ENCODE assay signal across 14 cellular contexts in the genomic region with DNA sequence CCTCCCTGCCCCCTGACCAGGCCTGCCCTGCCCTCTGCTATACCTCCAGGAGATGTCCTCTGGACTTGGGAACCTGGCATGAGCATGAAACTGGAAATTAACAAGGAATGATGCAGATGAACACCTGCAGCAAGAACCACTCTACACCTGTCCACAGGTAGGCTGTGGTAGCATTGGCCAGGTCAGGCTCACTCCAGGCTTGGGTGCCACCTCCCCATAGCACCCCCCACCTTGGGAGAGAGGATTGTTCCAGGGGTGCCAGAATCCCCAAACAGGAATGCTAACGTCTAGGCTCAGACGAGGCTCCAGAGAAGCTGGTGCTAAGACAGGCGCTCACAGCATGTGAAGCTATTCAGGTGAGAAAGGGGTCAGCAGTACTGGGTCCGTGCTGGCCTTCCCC. TPM values are rescaled to one million over a fixed set of nuclear protein-coding genes. Genes with fewer than 3 reads are reported as not detected.
A peak's percentile ranks its signal among the peaks of the same experiment; 100 is the strongest.
DNase-seq lines count a peak whose midpoint lies in the region; ATAC-seq and TF ChIP-seq lines count a peak whose summit lies in the region.
"Not testable (repeated sequence)": the region's sequence is repeated elsewhere in the genome, so short reads cannot be mapped to it uniquely, and the experiment has no call there.
"Had no signal": no experiment of that assay in that cellular context is flagged by ENCODE, and none has a peak within 500 bp of the region (broad histone marks: within the 10 kb centered on the region; RNA-seq: fewer than 3 reads in every experiment).

No MANE protein-coding gene starts in this region.

- H3K4me3 Mint-ChIP-seq in CD14-positive monocyte; endothelial cell (ENCODE audit: unreplicated experiment); osteocyte (ENCODE audit: unreplicated experiment): not testable (repeated sequence)

- H3K27me3 Mint-ChIP-seq in CD14-positive monocyte (ENCODE audit: low read depth in 3 of 3): peaks cover 2 to 10% (median 7%) of the 10 kb centered on the region in 3 donors
- not testable (repeated sequence) for H3K27me3 Mint-ChIP-seq in endothelial cell (ENCODE audit: unreplicated experiment); osteocyte (ENCODE audit: unreplicated experiment)

- not testable (repeated sequence) for H3K4me3 ChIP-seq in upper lobe of left lung

- 85% methylated on average over 3 of the region's 4 CpGs; no CpG with 5 or more reads in 1 of the 2 donors for WGBS in upper lobe of left lung, 2 donors

- not testable (repeated sequence) for H3K4me1 ChIP-seq in upper lobe of left lung

- not testable (repeated sequence) for H3K27ac Mint-ChIP-seq in CD14-positive monocyte; endothelial cell (ENCODE audit: unreplicated experiment); osteocyte (ENCODE audit: unreplicated experiment)

- not testable (repeated sequence) for TF ChIP-seq POLR2A in upper lobe of left lung (IDR thresholded peaks at IDR 0.05)

- not testable (repeated sequence) for TF ChIP-seq EP300 in upper lobe of left lung (IDR thresholded peaks at IDR 0.05)

- not testable (repeated sequence) for H3K9me3 ChIP-seq in upper lobe of left lung

- not testable (repeated sequence) for TF ChIP-seq CTCF in CD14-positive monocyte (IDR thresholded peaks at IDR 0.05); endothelial cell (IDR thresholded peaks at IDR 0.05; ENCODE audit: unreplicated experiment); osteocyte (IDR thresholded peaks at IDR 0.05); upper lobe of left lung (IDR thresholded peaks at IDR 0.05)

- not testable (repeated sequence) for H3K36me3 Mint-ChIP-seq in CD14-positive monocyte; endothelial cell (ENCODE audit: low read depth, unreplicated experiment); osteocyte (ENCODE audit: unreplicated experiment)

- intact Hi-C loops in CD14-positive monocyte (cut with micrococcal nuclease); cardiac septum (cut with DNase I): not testable (repeated sequence)

- H3K27ac ChIP-seq in upper lobe of left lung: not testable (repeated sequence)

- DNase-seq in CD14-positive monocyte (ENCODE audit: low spot score) (peak; percentile 33), endothelial cell (ENCODE audit: low spot score) (peak; percentile 2), cardiac septum (ENCODE audit: low spot score) (peak; percentile 27), left lobe of liver (ENCODE audit: low spot score) (peak; percentile 18), osteocyte (ENCODE audit: extremely low spot score, unreplicated experiment) (peak; percentile 82), upper lobe of left lung (peak in 1 of 2 donors; percentile 8)
- DNase-seq in activated CD8-positive, alpha-beta memory T cell treated with anti-CD3 and anti-CD28 coated beads for 24 hours: peak; percentile 38

- not testable (repeated sequence) for H3K9me3 Mint-ChIP-seq in CD14-positive monocyte; endothelial cell (ENCODE audit: unreplicated experiment); osteocyte (ENCODE audit: unreplicated experiment)

- ATAC-seq in left lobe of liver: not testable (repeated sequence)
- ATAC-seq in upper lobe of left lung (ENCODE audit: low FRiP score in 2 of 2): peak; percentile 2 to 52

- H3K4me1 Mint-ChIP-seq in CD14-positive monocyte; endothelial cell (ENCODE audit: unreplicated experiment); osteocyte (ENCODE audit: unreplicated experiment): not testable (repeated sequence)

- not testable (repeated sequence) for H3K27me3 ChIP-seq in upper lobe of left lung

- H3K36me3 ChIP-seq in upper lobe of left lung: not testable (repeated sequence)

RNA-seq across cellular contexts. Expression of gene CFC1, which starts 5.4 kb away (rescaled TPM):
- not detected for polyA plus RNA-seq in CD14-positive monocyte
- total RNA-seq in endothelial cell (ENCODE audit: unreplicated experiment): 1.2 TPM
- total RNA-seq in cardiac septum: not detected
- not detected for total RNA-seq in left lobe of liver
- not detected in 2 replicates for total RNA-seq in osteocyte
- total RNA-seq in upper lobe of left lung: under 1 TPM in 2 of 6 donors, not detected in 4; 0.34 to 0.61 TPM
- total RNA-seq: CD4-positive, alpha-beta memory T cell; Daoy; GM23338; HFFc6; HT1080 had no signal
- polyA plus RNA-seq: A549; BJ; CD4-positive, alpha-beta memory T cell had no signal

RNA-seq across cellular contexts. Expression of gene POTEJ, which starts 17.2 kb away (rescaled TPM):
- polyA plus RNA-seq in CD14-positive monocyte: not detected
- total RNA-seq in endothelial cell (ENCODE audit: unreplicated experiment) (not detected), cardiac septum (not detected), left lobe of liver (not detected), osteocyte (not detected in 2 replicates), upper lobe of left lung (under 1 TPM in 1 of 6 donors, not detected in 5; 0.30 TPM)
- total RNA-seq: CD4-positive, alpha-beta memory T cell; HFFc6; HT1080 had no signal
- polyA plus RNA-seq: BJ; CD4-positive, alpha-beta memory T cell had no signal
